17 cellular contexts compared by ENCODE assay signal in genomic region chr15:28420470-28420869, GRCh38. TPM values are rescaled to one million over a fixed set of nuclear protein-coding genes. Genes with fewer than 3 reads are reported as not detected.
"Had no signal": no experiment of that assay in that cellular context is flagged by ENCODE, and none has a peak within 500 bp of the region (broad histone marks: within the 10 kb centered on the region; RNA-seq: fewer than 3 reads in every experiment).

No MANE protein-coding gene starts in this region.

RNA-seq across cellular contexts. Expression of gene GOLGA8F, which starts 42.0 kb away (rescaled TPM):
- total RNA-seq: activated CD4-positive, alpha-beta memory T cell treated with anti-CD3 and anti-CD28 coated beads, Interleukin-2, amount 10 ng/mL, durations not matched to agents 7 days and 5 days; activated CD4-positive, alpha-beta T cell treated with anti-CD3 and anti-CD28 coated beads, Interleukin-2, amount 10 ng/mL, durations not matched to agents 7 days and 5 days; activated naive CD8-positive, alpha-beta T cell treated with anti-CD3 and anti-CD28 coated beads, Interleukin-2, amount 10 ng/mL, durations not matched to agents 7 days and 5 days; breast epithelium; epithelial cell of proximal tubule; fibroblast of villous mesenchyme; kidney; lower leg skin; mucosa of gallbladder; osteocyte; progenitor cell of endocrine pancreas; right lobe of liver; stomach; suprapubic skin; T-helper 2 cell treated with Interferon-gamma antibody and Interleukin-4, amounts not matched to agents 100 ng/mL and 5 ng/mL, for 36 hours; ureter; WTC11 had no signal
- polyA plus RNA-seq: stomach had no signal
